In genomic region chr1:46446646-46447498, GRCh38 we compare ENCODE assay signal across 8 cellular contexts. TPM values are rescaled to one million over a fixed set of nuclear protein-coding genes. Genes with fewer than 3 reads are reported as not detected.
DNase-seq lines count a peak whose midpoint lies in the region; ATAC-seq and TF ChIP-seq lines count a peak whose summit lies in the region.

No MANE protein-coding gene starts in this region.

- ATAC-seq in activated CD8-positive, alpha-beta T cell treated with anti-CD3 and anti-CD28 coated beads for 36 hours, result peak; percentile 56
- no peak for ATAC-seq in lung (ENCODE audit: insufficient read depth, low FRiP score)
- ATAC-seq in HG02798 (IDR thresholded peaks at IDR 0.05; ENCODE audit: poor library complexity, unreplicated experiment), result no peak

- intact Hi-C loops in activated CD8-positive, alpha-beta T cell treated with anti-CD3 and anti-CD28 coated beads for 36 hours (cut with micrococcal nuclease), result loop anchor here (2.0 kb wide), 1 partner anchor 82 kb away; no protein-coding TSS in a partner anchor

- H3K27ac Mint-ChIP-seq in HFFc6, result no peak overlapping the region
- no peak overlapping the region for H3K27ac Mint-ChIP-seq in activated CD8-positive, alpha-beta T cell treated with anti-CD3 and anti-CD28 coated beads for 36 hours

- H3K27me3 ChIP-seq in lung (ENCODE audit: control insufficient read depth, insufficient read depth), result no peaks in the 10 kb centered on the region

- H3K27ac ChIP-seq in lung (ENCODE audit: low read depth in 1 of 2, low read length in 1 of 2), result no peak overlapping the region

- CTCF ChIA-PET in activated CD8-positive, alpha-beta T cell treated with anti-CD3 and anti-CD28 coated beads for 36 hours (lab: Charles Lee), result interaction anchor here (0.6 to 5.3 kb wide), 45 partner anchors 9 to 727 kb away, joined by 3 to 128 read pairs (median 5); partner anchors contain the start of gene EFCAB14

- H3K4me3 Mint-ChIP-seq in HFFc6, result no peak overlapping the region
- H3K4me3 Mint-ChIP-seq in activated CD8-positive, alpha-beta T cell treated with anti-CD3 and anti-CD28 coated beads for 36 hours, result no peak overlapping the region

- H3K27me3 Mint-ChIP-seq in HFFc6 (ENCODE audit: insufficient read depth), result peaks cover 56% of the 10 kb centered on the region
- peaks cover 39% of the 10 kb centered on the region for H3K27me3 Mint-ChIP-seq in activated CD8-positive, alpha-beta T cell treated with anti-CD3 and anti-CD28 coated beads for 36 hours

- peaks cover 8% of the 10 kb centered on the region for H3K4me1 Mint-ChIP-seq in HFFc6 (ENCODE audit: low read depth)
- H3K4me1 Mint-ChIP-seq in activated CD8-positive, alpha-beta T cell treated with anti-CD3 and anti-CD28 coated beads for 36 hours (ENCODE audit: low read depth), result peaks cover 15% of the 10 kb centered on the region

- H3K36me3 ChIP-seq in lung (ENCODE audit: control insufficient read depth in 2 of 2, insufficient read depth in 2 of 2, low read length in 2 of 2), result no peaks in the 10 kb centered on the region

- TF ChIP-seq CTCF in HFFc6 (IDR thresholded peaks at IDR 0.05) (peak; percentile 90), lung (IDR thresholded peaks at IDR 0.05; ENCODE audit: control extremely low read depth, extremely low read depth) (peak; percentile 70)
- peak; percentile 90 for TF ChIP-seq CTCF in activated CD8-positive, alpha-beta T cell treated with anti-CD3 and anti-CD28 coated beads for 36 hours (IDR thresholded peaks at IDR 0.05)

- H3K9me3 ChIP-seq in lung (ENCODE audit: control insufficient read depth in 2 of 2, insufficient read depth in 1 of 2, low read length in 1 of 2), result peaks cover 0 to 2% of the 10 kb centered on the region in 2 donors

- no peaks in the 10 kb centered on the region for H3K36me3 Mint-ChIP-seq in HFFc6 (ENCODE audit: low read depth)
- no peaks in the 10 kb centered on the region for H3K36me3 Mint-ChIP-seq in activated CD8-positive, alpha-beta T cell treated with anti-CD3 and anti-CD28 coated beads for 36 hours (ENCODE audit: low read depth)

- peaks cover 0 to 6% of the 10 kb centered on the region in 2 donors for H3K4me1 ChIP-seq in lung (ENCODE audit: control insufficient read depth in 2 of 2, insufficient read depth in 2 of 2, low read length in 2 of 2)

- 25 to 33% methylated on average over 15 of the region's 15 CpGs for WGBS in lung, 2 donors

- DNase-seq in C1 segment of cervical spinal cord (lab: John Stamatoyannopoulos, UW), result peak in 12 of 14 donors; percentile 7 to 60 (median 34)
- peak; percentile 32 for DNase-seq in HFFc6
- peak; percentile 82 for DNase-seq in NCI-H69 (lab: John Stamatoyannopoulos, UW)
- peak; percentile 91 for DNase-seq in activated CD8-positive, alpha-beta T cell treated with anti-CD3 and anti-CD28 coated beads for 36 hours
- peak; percentile 65 for DNase-seq in effector CD4-positive, alpha-beta T cell
- peak; percentile 78 for DNase-seq in lung (ENCODE audit: low spot score)
- DNase-seq in stimulated activated CD8-positive, alpha-beta memory T cell treated with anti-CD3 and anti-CD28 coated beads, Interleukin-12 subunit alpha, Interleukin-12 subunit beta, amount 100 ng/mL, for 4 hours (ENCODE audit: low read depth), result peak; percentile 42

- H3K4me3 ChIP-seq in lung, result no peak overlapping the region

- POLR2A ChIA-PET in activated CD8-positive, alpha-beta T cell treated with anti-CD3 and anti-CD28 coated beads for 36 hours (lab: Charles Lee), result interaction anchor here (1.4 to 1.5 kb wide), 2 partner anchors 11 to 83 kb away, joined by 3 to 4 read pairs; no protein-coding TSS in a partner anchor

- no peaks in the 10 kb centered on the region for H3K9me3 Mint-ChIP-seq in HFFc6
- no peaks in the 10 kb centered on the region for H3K9me3 Mint-ChIP-seq in activated CD8-positive, alpha-beta T cell treated with anti-CD3 and anti-CD28 coated beads for 36 hours

RNA-seq across cellular contexts. Expression of gene DMBX1, which starts 42.8 kb away (rescaled TPM):
- total RNA-seq in HFFc6 (2021; fragmentation: NEBNext Ultra II Directional; extraction: Animal tissue kit (Norgen Biotek cat#: 25700)), result not detected
- under 1 TPM in 1 of 2 experiments, not detected in 1; 0.09 TPM for total RNA-seq in activated CD8-positive, alpha-beta T cell treated with anti-CD3 and anti-CD28 coated beads for 36 hours
- total RNA-seq in lung, result under 1 TPM in 1 of 2 donors, not detected in 1; 0.09 TPM
- under 1 TPM in 1 of 2 donors, not detected in 1; 0.01 TPM for polyA plus RNA-seq in lung

RNA-seq across cellular contexts. Expression of gene FAAH, which starts 52.8 kb away (rescaled TPM):
- under 1 TPM; 0.17 to 0.75 (median 0.21) TPM for total RNA-seq in HFFc6 (2021; fragmentation: NEBNext Ultra II Directional; extraction: Animal tissue kit (Norgen Biotek cat#: 25700))
- 1 to 10 TPM; 3.0 to 4.7 TPM for total RNA-seq in activated CD8-positive, alpha-beta T cell treated with anti-CD3 and anti-CD28 coated beads for 36 hours
- 10 to 100 TPM; 22.2 to 33.4 TPM for total RNA-seq in lung
- polyA plus RNA-seq in lung, result 10 to 100 TPM; 13.9 to 34.8 TPM

Comparison
In these comparisons a context has a peak if more than half of its experiments do, and no peak if none do; other contexts are left out.
1. DNase-seq: peak in every context shown above with its lines; median percentile 91 in activated CD8-positive, alpha-beta T cell treated with anti-CD3 and anti-CD28 coated beads for 36 hours; 82 in NCI-H69; 78 in lung; 65 in effector CD4-positive, alpha-beta T cell; 42 in stimulated activated CD8-positive, alpha-beta memory T cell treated with anti-CD3 and anti-CD28 coated beads, Interleukin-12 subunit alpha, Interleukin-12 subunit beta, amount 100 ng/mL, for 4 hours; 34 in C1 segment of cervical spinal cord; 32 in HFFc6.
2. RNA of gene FAAH, which starts 52.8 kb away (total RNA-seq): 22.2 to 33.4 TPM in lung; 3.0 to 4.7 TPM in activated CD8-positive, alpha-beta T cell treated with anti-CD3 and anti-CD28 coated beads for 36 hours and 0.17 to 0.75 TPM in HFFc6; every median in the first group is over 4 times any median in the second.
3. Peak in every context shown above with its lines, with median percentiles within 50 percentile points of each other: CTCF ChIP-seq.